In genomic region chr2:67465623-67466022, GRCh38 we compare ENCODE assay signal across 13 cellular contexts.
DNase-seq lines count a peak whose midpoint lies in the region; ATAC-seq, FAIRE-seq and TF ChIP-seq lines count a peak whose summit lies in the region.
"Had no signal": no experiment of that assay in that cellular context is flagged by ENCODE, and none has a peak within 500 bp of the region (broad histone marks: within the 10 kb centered on the region; RNA-seq: fewer than 3 reads in every experiment).

No MANE protein-coding gene starts in this region.

- SMC1A ChIA-PET in GM12878 (lab: Charles Lee; ENCODE audit: uncharacterized antibody, unreplicated experiment): interaction anchor here (0.6 to 3.1 kb wide), 6 partner anchors 9 to 74 kb away, joined by 3 to 21 read pairs (median 4); no protein-coding TSS in a partner anchor

- in situ Hi-C loops in GM12878 (cut with MboI): no loop called here

- H3K27ac ChIP-seq in GM12878 (ENCODE audit: control insufficient read depth, insufficient read depth): no peak overlapping the region
- no peak overlapping the region for H3K27ac ChIP-seq in WERI-Rb-1
- H3K27ac ChIP-seq in gastroesophageal sphincter: no peak overlapping the region
- H3K27ac ChIP-seq in mesendoderm (ENCODE audit: low read depth, low read length): no peak overlapping the region
- H3K27ac ChIP-seq: SJSA1 had no signal

- no peak for TF ChIP-seq POLR2A in GM12878 (IDR thresholded peaks at IDR 0.05; ENCODE audit: low read depth, low read length)
- no peak for TF ChIP-seq POLR2A in gastroesophageal sphincter (IDR thresholded peaks at IDR 0.05)

- TF ChIP-seq CTCF in GM12878 (IDR thresholded peaks at IDR 0.05 in 2 of 3, conservative IDR thresholded peaks at IDR 0.05 in 1 of 3; ENCODE audit: control insufficient read depth in 2 of 3, extremely low read depth in 1 of 3, insufficient read depth in 1 of 3, low read depth in 3 of 3, low read length in 3 of 3) (no peak), WERI-Rb-1 (IDR thresholded peaks at IDR 0.05; ENCODE audit: low read depth, low read length) (no peak), gastroesophageal sphincter (IDR thresholded peaks at IDR 0.05) (no peak)

- no peaks in the 10 kb centered on the region for H4K20me1 ChIP-seq in GM12878 (ENCODE audit: control insufficient read depth, insufficient read depth)

- H3K9ac ChIP-seq in GM12878 (ENCODE audit: control insufficient read depth, insufficient read depth, low read length) (no peak overlapping the region), mesendoderm (ENCODE audit: low read length) (no peak overlapping the region)

- peak; percentile 71 for DNase-seq in NCI-H748 (lab: John Stamatoyannopoulos, UW; ENCODE audit: unreplicated experiment)
- DNase-seq in NCI-H748 treated with DMSO at 0.1 percent for 48 hours (lab: John Stamatoyannopoulos, UW): no peak
- peak; percentile 43 for DNase-seq in NCI-H146 treated with DMSO at 0.1 percent for 48 hours (lab: John Stamatoyannopoulos, UW; ENCODE audit: unreplicated experiment)
- no peak for DNase-seq in GM12878 (ENCODE audit: low read depth, low spot score)
- DNase-seq in WERI-Rb-1: no peak
- no peak for DNase-seq in stimulated activated CD4-positive, alpha-beta T cell treated with anti-CD3 and anti-CD28 coated beads, Interleukin-15, amount 100 ng/mL, for 24 hours
- no peak for DNase-seq in mesendoderm
- DNase-seq: AML-193, NCI-H2171 treated with DMSO at 0.1 percent for 48 hours, NCI-H524 had no signal

- peak; percentile 26 for ATAC-seq in GM12878
- ATAC-seq in gastroesophageal sphincter: no peak

- H3K56ac ChIP-seq in mesendoderm (ENCODE audit: low read length): no peak overlapping the region

- no peaks in the 10 kb centered on the region for H3K79me2 ChIP-seq in GM12878 (ENCODE audit: control insufficient read depth, insufficient read depth, low read length)
- no peaks in the 10 kb centered on the region for H3K79me2 ChIP-seq in mesendoderm (ENCODE audit: control insufficient read depth, insufficient read depth, low read length)

- H3K79me1 ChIP-seq in mesendoderm (ENCODE audit: low read length): no peaks in the 10 kb centered on the region

- H4K5ac ChIP-seq in mesendoderm (ENCODE audit: low read length): no peak overlapping the region

- no peak overlapping the region for H2BK15ac ChIP-seq in mesendoderm (replicated peaks; ENCODE audit: low read depth)

- BruUV-seq in GM12878 (replicated peaks; lab: Mats Ljungman, UMichigan): no TSS peak

- H3K36me3 ChIP-seq in GM12878 (ENCODE audit: control insufficient read depth in 2 of 2, insufficient read depth in 2 of 2, low read length in 1 of 2) (no peaks in the 10 kb centered on the region), WERI-Rb-1 (no peaks in the 10 kb centered on the region), gastroesophageal sphincter (no peaks in the 10 kb centered on the region), mesendoderm (ENCODE audit: control insufficient read depth, insufficient read depth, low read length) (no peaks in the 10 kb centered on the region)
- H3K36me3 ChIP-seq: SJSA1 had no signal

- TF ChIP-seq RAD21 in GM12878 (IDR thresholded peaks at IDR 0.05; ENCODE audit: insufficient read depth, low read depth, low read length): no peak

- no peak overlapping the region for H2BK5ac ChIP-seq in mesendoderm (ENCODE audit: low read length)

- no peak overlapping the region for H2AFZ ChIP-seq in GM12878 (ENCODE audit: control insufficient read depth, low read depth, low read length)

- TF ChIP-seq EP300 in GM12878 (IDR thresholded peaks at IDR 0.05; ENCODE audit: borderline replicate concordance in 1 of 2, control insufficient read depth in 1 of 2, low read depth in 2 of 2, low read length in 2 of 2) (no peak), gastroesophageal sphincter (IDR thresholded peaks at IDR 0.05) (no peak)

- H3K23ac ChIP-seq in mesendoderm (ENCODE audit: low read length): no peak overlapping the region

- H2BK120ac ChIP-seq in mesendoderm (ENCODE audit: low read depth, low read length): no peak overlapping the region

- H3K4me2 ChIP-seq in GM12878 (ENCODE audit: control insufficient read depth, insufficient read depth) (no peak overlapping the region), mesendoderm (ENCODE audit: low read length) (no peak overlapping the region)

- H3K4me3 ChIP-seq in GM12878: no peak overlapping the region
- H3K4me3 ChIP-seq in WERI-Rb-1 (ENCODE audit: low read depth, low read length): no peak overlapping the region
- H3K4me3 ChIP-seq in gastroesophageal sphincter: no peak overlapping the region
- H3K4me3 ChIP-seq in mesendoderm (ENCODE audit: low read length): no peak overlapping the region
- H3K4me3 ChIP-seq: SJSA1 had no signal

- intact Hi-C loops in GM12878 (cut with micrococcal nuclease; ENCODE audit: unreplicated experiment): loop anchor here (10.0 kb wide), 1 partner anchor 61 kb away; no protein-coding TSS in a partner anchor

- FAIRE-seq in GM12878 (lab: Jason Lieb, UNC): no peak
- FAIRE-seq: HTR-8/SVneo had no signal

- H4K8ac ChIP-seq in mesendoderm (ENCODE audit: low read depth, low read length): no peak overlapping the region

- RAD21 ChIA-PET in GM12878 (lab: Charles Lee; ENCODE audit: unreplicated experiment): interaction anchor here (0.5 to 3.2 kb wide), 2 partner anchors 9 to 664 kb away, joined by 3 to 16 read pairs; no protein-coding TSS in a partner anchor

- POLR2A ChIA-PET in GM12878 (lab: Charles Lee): interaction anchor here (0.9 to 1.0 kb wide), 2 partner anchors 9 to 39 kb away, joined by 3 to 4 read pairs; no protein-coding TSS in a partner anchor

- no peak overlapping the region for H2AK5ac ChIP-seq in mesendoderm (ENCODE audit: low read length)

- CTCF ChIA-PET in GM12878 (lab: Yijun Ruan, JAX): interaction anchor here (0.9 to 1.0 kb wide), 2 partner anchors 10 to 12 kb away, joined by 3 read pairs; no protein-coding TSS in a partner anchor

- no peaks in the 10 kb centered on the region for H3K9me3 ChIP-seq in GM12878 (replicated peaks; ENCODE audit: control insufficient read depth, insufficient read depth, low read length)
- H3K9me3 ChIP-seq in WERI-Rb-1 (ENCODE audit: severe bottlenecking): no peaks in the 10 kb centered on the region
- H3K9me3 ChIP-seq in gastroesophageal sphincter: no peaks in the 10 kb centered on the region
- H3K9me3 ChIP-seq: SJSA1 had no signal

- H3K4ac ChIP-seq in mesendoderm (ENCODE audit: low read depth, low read length): no peak overlapping the region

- H3K4me1 ChIP-seq in GM12878 (ENCODE audit: control insufficient read depth, insufficient read depth, low read length) (no peaks in the 10 kb centered on the region), gastroesophageal sphincter (no peaks in the 10 kb centered on the region), mesendoderm (ENCODE audit: control insufficient read depth, low read depth, low read length) (no peaks in the 10 kb centered on the region)
- H3K4me1 ChIP-seq: SJSA1 had no signal

- H3K27me3 ChIP-seq in GM12878 (replicated peaks in 1 of 2; ENCODE audit: control insufficient read depth in 2 of 2, insufficient read depth in 2 of 2, low read length in 1 of 2) (no peaks in the 10 kb centered on the region), WERI-Rb-1 (ENCODE audit: insufficient read depth, low read depth, severe bottlenecking) (peaks cover 84% of the 10 kb centered on the region), gastroesophageal sphincter (no peaks in the 10 kb centered on the region), mesendoderm (ENCODE audit: insufficient read depth, low read length, poor library complexity) (no peaks in the 10 kb centered on the region)
- H3K27me3 ChIP-seq: SJSA1 had no signal

- no peak overlapping the region for H3K18ac ChIP-seq in mesendoderm (ENCODE audit: low read length)

TF ChIP-seq in GM12878, 131 proteins besides CTCF, POLR2A, EP300 and RAD21:
- TF ChIP-seq IKZF2 (IDR thresholded peaks at IDR 0.05) (peak in 1 of 2 experiments; percentile 22; a peak in 2 of 4 replicates), BCL11A (IDR thresholded peaks at IDR 0.05; ENCODE audit: low read depth, low read length) (no peak), RAD51 (IDR thresholded peaks at IDR 0.05) (peak; percentile 64), ATF7 (IDR thresholded peaks at IDR 0.05; ENCODE audit: low read depth) (peak; percentile 55; the same call in 1 of the 2 replicates), KDM1A (IDR thresholded peaks at IDR 0.05; ENCODE audit: borderline replicate concordance) (no peak), SREBF2 (IDR thresholded peaks at IDR 0.05; ENCODE audit: low read length) (no peak), EED (IDR thresholded peaks at IDR 0.05; ENCODE audit: low read depth) (no peak), BHLHE40 (IDR thresholded peaks at IDR 0.05; ENCODE audit: borderline replicate concordance in 1 of 2, low read depth in 2 of 2, low read length in 1 of 2) (peak in 1 of 2 experiments; percentile 51; a peak in 1 of 4 replicates), MTA2 (IDR thresholded peaks at IDR 0.05; ENCODE audit: low read depth) (peak; percentile 36; the same call in 1 of the 2 replicates)

Comparison
In these comparisons a context has a peak if more than half of its experiments do, and no peak if none do; other contexts are left out.
1. DNase-seq: peak in NCI-H748 (single experiment) and NCI-H146 treated with DMSO at 0.1 percent for 48 hours (single experiment); none in NCI-H748 treated with DMSO at 0.1 percent for 48 hours (single experiment), GM12878 (single experiment), WERI-Rb-1 (single experiment), stimulated activated CD4-positive, alpha-beta T cell treated with anti-CD3 and anti-CD28 coated beads, Interleukin-15, amount 100 ng/mL, for 24 hours (single experiment) and mesendoderm (single experiment).